Comparison of ENCODE assay signal across 17 cellular contexts in the genomic region with DNA sequence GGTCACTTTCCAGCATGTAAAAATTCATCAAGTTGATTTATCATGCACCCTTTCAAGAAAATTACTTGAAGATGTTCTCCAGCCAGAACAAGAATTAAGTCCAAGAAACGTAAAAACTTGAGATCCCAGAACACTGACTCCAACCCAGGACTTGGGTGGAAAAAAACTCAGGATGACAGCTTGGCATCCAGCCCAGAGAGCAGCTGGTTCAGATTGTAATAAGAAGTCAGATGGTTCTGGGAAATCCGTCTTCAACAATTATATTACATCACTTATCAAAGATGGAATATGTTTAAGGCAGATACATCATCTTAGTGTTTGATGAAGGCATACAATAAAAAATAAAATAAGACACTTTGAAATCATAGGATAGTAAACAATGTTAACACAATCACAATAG. TPM values are rescaled to one million over a fixed set of nuclear protein-coding genes. Genes with fewer than 3 reads are reported as not detected.
DNase-seq lines count a peak whose midpoint lies in the region; ATAC-seq and TF ChIP-seq lines count a peak whose summit lies in the region.
"Had no signal": no experiment of that assay in that cellular context is flagged by ENCODE, and none has a peak within 500 bp of the region (broad histone marks: within the 10 kb centered on the region; RNA-seq: fewer than 3 reads in every experiment).

No MANE protein-coding gene starts in this region.

- intact Hi-C loops in left ventricle myocardium inferior (cut with micrococcal nuclease) (no loop called here), PC-3 (cut with micrococcal nuclease) (no loop called here), testis (cut with DNase I; ENCODE audit: low total_unique reads) (no loop called here)

- TF ChIP-seq CTCF in AG10803 (conservative IDR thresholded peaks at IDR 0.05; ENCODE audit: low read length) (no peak), left ventricle myocardium inferior (IDR thresholded peaks at IDR 0.05; ENCODE audit: borderline replicate concordance) (no peak), PC-3 (conservative IDR thresholded peaks at IDR 0.05; ENCODE audit: low read depth, low read length) (no peak), testis (IDR thresholded peaks at IDR 0.05) (no peak)

- H3K27me3 ChIP-seq in left ventricle myocardium inferior (ENCODE audit: low read depth) (no peaks in the 10 kb centered on the region), PC-3 (ENCODE audit: low read length) (no peaks in the 10 kb centered on the region), testis (no peaks in the 10 kb centered on the region)
- H3K27me3 ChIP-seq: sigmoid colon had no signal

- no peaks in the 10 kb centered on the region for H4K20me1 ChIP-seq in PC-3 (ENCODE audit: low read length)

- no peak for TF ChIP-seq POLR2A in testis (IDR thresholded peaks at IDR 0.05)

- WGBS in testis, 2 donors, result 26 to 27% methylated on average over 2 of the region's 2 CpGs

- H2AFZ ChIP-seq in PC-3 (ENCODE audit: low read length), result no peak overlapping the region

- H3K9ac ChIP-seq in PC-3 (ENCODE audit: low read length), result no peak overlapping the region

- H3K4me3 ChIP-seq in AG10803 (ENCODE audit: low read length), result no peak overlapping the region
- no peak overlapping the region for H3K4me3 ChIP-seq in left ventricle myocardium inferior
- no peak overlapping the region for H3K4me3 ChIP-seq in PC-3 (ENCODE audit: low read length)
- H3K4me3 ChIP-seq in testis, result no peak overlapping the region
- H3K4me3 ChIP-seq: GM12878, mucosa of descending colon, sigmoid colon had no signal

- no peaks in the 10 kb centered on the region for H3K9me2 ChIP-seq in PC-3 (replicated peaks; ENCODE audit: low read length)

- ATAC-seq in HG03520 (IDR thresholded peaks at IDR 0.05; ENCODE audit: unreplicated experiment) (no peak), PC-3 (no peak)
- ATAC-seq: GM12878, mucosa of descending colon, Panc1 had no signal

- no peak overlapping the region for H3K27ac ChIP-seq in left ventricle myocardium inferior (replicated peaks)
- H3K27ac ChIP-seq in PC-3 (ENCODE audit: low read length), result no peak overlapping the region
- H3K27ac ChIP-seq in testis, result no peak overlapping the region
- H3K27ac ChIP-seq: sigmoid colon had no signal

- H3K4me1 ChIP-seq in left ventricle myocardium inferior, result no peaks in the 10 kb centered on the region
- H3K4me1 ChIP-seq in PC-3 (ENCODE audit: insufficient read depth, low read length), result no peaks in the 10 kb centered on the region
- H3K4me1 ChIP-seq in testis, result no peaks in the 10 kb centered on the region
- H3K4me1 ChIP-seq: Caco-2, sigmoid colon had no signal

- peak; percentile 52 for DNase-seq in AG10803 (ENCODE audit: low read depth)
- DNase-seq in NCI-H1105 (lab: John Stamatoyannopoulos, UW), result peak; percentile 20
- DNase-seq in dedifferentiated amniotic fluid mesenchymal stem cell (ENCODE audit: extremely low spot score), result peak; percentile 50
- DNase-seq in left ventricle myocardium inferior, result peak; percentile 40
- DNase-seq in PC-3, result no peak
- no peak for DNase-seq in AG08395 (ENCODE audit: low spot score)
- DNase-seq in testis, result no peak
- DNase-seq: activated CD4-positive, alpha-beta T cell treated with anti-CD3 and anti-CD28 coated beads, Interleukin-2, amount 50 U/mL, for 1 hour; Caco-2; MM.1S; NCI-H2081; sigmoid colon; stimulated activated CD4-positive, alpha-beta T cell treated with anti-CD3 and anti-CD28 coated beads, Interleukin-4, amount 100 ng/mL, for 1 hour had no signal

- H3K9me3 ChIP-seq in left ventricle myocardium inferior (replicated peaks) (no peaks in the 10 kb centered on the region), PC-3 (ENCODE audit: low read length) (no peaks in the 10 kb centered on the region), testis (no peaks in the 10 kb centered on the region)
- H3K9me3 ChIP-seq: Caco-2, mucosa of descending colon, sigmoid colon had no signal

- no peak overlapping the region for H3K4me2 ChIP-seq in PC-3 (ENCODE audit: low read length)

- H3K79me2 ChIP-seq in PC-3 (ENCODE audit: low read length), result no peaks in the 10 kb centered on the region

- H3K36me3 ChIP-seq in left ventricle myocardium inferior (no peaks in the 10 kb centered on the region), PC-3 (ENCODE audit: low read depth, low read length) (no peaks in the 10 kb centered on the region), testis (ENCODE audit: low read depth, missing control alignments) (no peaks in the 10 kb centered on the region)
- H3K36me3 ChIP-seq: sigmoid colon had no signal

- CTCF ChIA-PET in PC-3 (lab: Charles Lee), result no interaction called here

- H3F3A ChIP-seq in PC-3 (ENCODE audit: low read length, unreplicated experiment), result no peaks in the 10 kb centered on the region

- no TSS peak for BruUV-seq in PC-3 (replicated peaks; lab: Mats Ljungman, UMichigan)

- POLR2A ChIA-PET in PC-3 (lab: Charles Lee; ENCODE audit: unreplicated experiment), result no interaction called here

RNA-seq across cellular contexts. Expression of gene DNAJC13, which starts 23.0 kb away (rescaled TPM):
- total RNA-seq in left ventricle myocardium inferior (31.0 TPM), PC-3 (2014; rRNA removed) (21.6 and 24.7 TPM in 2 replicates), testis (10 to 100 TPM; 40.1 to 54.4 TPM)
- 16.8 TPM for polyA plus RNA-seq in testis (ENCODE audit: insufficient read depth, low read depth, low replicate concordance)

Comparison
In these comparisons a context has a peak if more than half of its experiments do, and no peak if none do; other contexts are left out.
1. DNase-seq: peak in AG10803 (single experiment), NCI-H1105 (single experiment), dedifferentiated amniotic fluid mesenchymal stem cell (single experiment) and left ventricle myocardium inferior (single experiment); none in PC-3 (single experiment), AG08395 (single experiment) and testis (single experiment).